In genomic region chr2:74392449-74392743, GRCh38 we compare ENCODE assay signal across 11 cellular contexts. TPM values are rescaled to one million over a fixed set of nuclear protein-coding genes. Genes with fewer than 3 reads are reported as not detected.
DNase-seq lines count a peak whose midpoint lies in the region; ATAC-seq and TF ChIP-seq lines count a peak whose summit lies in the region.
"Had no signal": no experiment of that assay in that cellular context is flagged by ENCODE, and none has a peak within 500 bp of the region (broad histone marks: within the 10 kb centered on the region; RNA-seq: fewer than 3 reads in every experiment).

No MANE protein-coding gene starts in this region.

- no peak overlapping the region for H3K4me2 ChIP-seq in mesendoderm (ENCODE audit: low read length)

- no peak overlapping the region for H4K5ac ChIP-seq in mesendoderm (ENCODE audit: low read length)

- H3K4me3 ChIP-seq in heart right ventricle (peak overlapping the region in 6 of 10 donors; percentile 86 to 98 (median 94)), right atrium auricular region (peak overlapping the region in 1 of 2 donors; percentile 83), mesendoderm (ENCODE audit: low read length) (no peak overlapping the region)

- H2AK5ac ChIP-seq in mesendoderm (ENCODE audit: low read length): no peak overlapping the region

- H3K4me1 Mint-ChIP-seq in activated naive CD8-positive, alpha-beta T cell treated with anti-CD3 and anti-CD28 coated beads, Interleukin-2, amount 10 ng/mL, durations not matched to agents 7 days and 5 days: peaks cover 4% of the 10 kb centered on the region
- H3K4me1 Mint-ChIP-seq in type B pancreatic cell (ENCODE audit: unreplicated experiment): peaks cover 10% of the 10 kb centered on the region

- peak overlapping the region; percentile 90 for H3K4me3 Mint-ChIP-seq in activated naive CD8-positive, alpha-beta T cell treated with anti-CD3 and anti-CD28 coated beads, Interleukin-2, amount 10 ng/mL, durations not matched to agents 7 days and 5 days
- peak overlapping the region; percentile 68 for H3K4me3 Mint-ChIP-seq in type B pancreatic cell

- no peak overlapping the region for H3K27ac Mint-ChIP-seq in activated naive CD8-positive, alpha-beta T cell treated with anti-CD3 and anti-CD28 coated beads, Interleukin-2, amount 10 ng/mL, durations not matched to agents 7 days and 5 days
- H3K27ac Mint-ChIP-seq in type B pancreatic cell: peak overlapping the region; percentile 99

- H3K9me3 ChIP-seq in heart right ventricle (no peaks in the 10 kb centered on the region), right atrium auricular region (no peaks in the 10 kb centered on the region)
- H3K9me3 ChIP-seq: gastroesophageal sphincter, HAP-1 had no signal

- no peaks in the 10 kb centered on the region for H3K27me3 ChIP-seq in heart right ventricle
- H3K27me3 ChIP-seq in right atrium auricular region: no peaks in the 10 kb centered on the region
- no peaks in the 10 kb centered on the region for H3K27me3 ChIP-seq in mesendoderm (ENCODE audit: insufficient read depth, low read length, poor library complexity)
- H3K27me3 ChIP-seq: gastroesophageal sphincter had no signal

- H2BK15ac ChIP-seq in mesendoderm (replicated peaks; ENCODE audit: low read depth): no peak overlapping the region

- H3K9me3 Mint-ChIP-seq in activated naive CD8-positive, alpha-beta T cell treated with anti-CD3 and anti-CD28 coated beads, Interleukin-2, amount 10 ng/mL, durations not matched to agents 7 days and 5 days: no peaks in the 10 kb centered on the region
- no peaks in the 10 kb centered on the region for H3K9me3 Mint-ChIP-seq in type B pancreatic cell

- H3K36me3 ChIP-seq in heart right ventricle (no peaks in the 10 kb centered on the region), right atrium auricular region (no peaks in the 10 kb centered on the region), mesendoderm (ENCODE audit: control insufficient read depth, insufficient read depth, low read length) (no peaks in the 10 kb centered on the region)
- H3K36me3 ChIP-seq: gastroesophageal sphincter, HAP-1 had no signal

- no peak overlapping the region for H2BK5ac ChIP-seq in mesendoderm (ENCODE audit: low read length)

- H4K8ac ChIP-seq in mesendoderm (ENCODE audit: low read depth, low read length): no peak overlapping the region

- intact Hi-C loops in heart right ventricle (cut with DNase I): loop anchor here in 7 of 10 donors (5.0 to 10.0 kb wide), 6 partner anchors 50 to 140 kb away; partner anchors contain the start of gene SLC4A5 (in 1 of the 7)

- DNase-seq in heart right ventricle (no peak), right atrium auricular region (ENCODE audit: low spot score) (no peak), mesendoderm (no peak), type B pancreatic cell (ENCODE audit: extremely low spot score, unreplicated experiment) (no peak), cerebellar nuclear complex (lab: John Stamatoyannopoulos, UW) (no peak), NCI-H526 treated with DMSO at 0.1 percent for 48 hours (lab: John Stamatoyannopoulos, UW) (no peak)
- DNase-seq in activated naive CD8-positive, alpha-beta T cell treated with anti-CD3 and anti-CD28 coated beads, Interleukin-2, amount 10 ng/mL, durations not matched to agents 7 days and 5 days: no peak
- no peak for DNase-seq in activated effector memory CD4-positive, alpha-beta T cell treated with Interleukin-2 at 50 U/mL for 16 hours

- ATAC-seq in heart right ventricle: no peak
- no peak for ATAC-seq in activated naive CD8-positive, alpha-beta T cell treated with anti-CD3 and anti-CD28 coated beads, Interleukin-2, amount 10 ng/mL, durations not matched to agents 7 days and 5 days (ENCODE audit: low read depth)

- H3K27ac ChIP-seq in heart right ventricle (peak overlapping the region in 5 of 10 donors; percentile 95 to 98 (median 97)), right atrium auricular region (peak overlapping the region in 1 of 2 donors; percentile 92), mesendoderm (ENCODE audit: low read depth, low read length) (no peak overlapping the region)

- no peaks in the 10 kb centered on the region for H3K36me3 Mint-ChIP-seq in activated naive CD8-positive, alpha-beta T cell treated with anti-CD3 and anti-CD28 coated beads, Interleukin-2, amount 10 ng/mL, durations not matched to agents 7 days and 5 days
- no peaks in the 10 kb centered on the region for H3K36me3 Mint-ChIP-seq in type B pancreatic cell

- TF ChIP-seq CTCF in heart right ventricle (IDR thresholded peaks at IDR 0.05) (no peak), right atrium auricular region (IDR thresholded peaks at IDR 0.05) (no peak), type B pancreatic cell (conservative IDR thresholded peaks at IDR 0.05) (no peak)

- H3K79me1 ChIP-seq in mesendoderm (ENCODE audit: low read length): peaks cover 18% of the 10 kb centered on the region

- H3K18ac ChIP-seq in mesendoderm (ENCODE audit: low read length): no peak overlapping the region

- H3K56ac ChIP-seq in mesendoderm (ENCODE audit: low read length): no peak overlapping the region

- H2BK120ac ChIP-seq in mesendoderm (ENCODE audit: low read depth, low read length): peak overlapping the region; percentile 35

- H3K9ac ChIP-seq in mesendoderm (ENCODE audit: low read length): no peak overlapping the region

- no peak overlapping the region for H3K23ac ChIP-seq in mesendoderm (ENCODE audit: low read length)

- POLR2A ChIA-PET in activated naive CD8-positive, alpha-beta T cell treated with anti-CD3 and anti-CD28 coated beads, Interleukin-2, amount 10 ng/mL, durations not matched to agents 7 days and 5 days (lab: Charles Lee): interaction anchor here (1.3 to 2.7 kb wide), 5 partner anchors 29 to 142 kb away, joined by 3 to 14 read pairs (median 6); partner anchors contain the start of genes C2orf81, WBP1 and WDR54

- H3K79me2 ChIP-seq in mesendoderm (ENCODE audit: control insufficient read depth, insufficient read depth, low read length): peaks cover 36% of the 10 kb centered on the region

- H3K4me1 ChIP-seq in heart right ventricle: peaks cover 5 to 41% (median 38%) of the 10 kb centered on the region in 9 donors
- peaks cover 0 to 43% of the 10 kb centered on the region in 2 donors for H3K4me1 ChIP-seq in right atrium auricular region
- H3K4me1 ChIP-seq in mesendoderm (ENCODE audit: control insufficient read depth, low read depth, low read length): peaks cover 3% of the 10 kb centered on the region

- H3K4ac ChIP-seq in mesendoderm (ENCODE audit: low read depth, low read length): no peak overlapping the region

- H3K27me3 Mint-ChIP-seq in activated naive CD8-positive, alpha-beta T cell treated with anti-CD3 and anti-CD28 coated beads, Interleukin-2, amount 10 ng/mL, durations not matched to agents 7 days and 5 days: peaks cover 5% of the 10 kb centered on the region
- no peaks in the 10 kb centered on the region for H3K27me3 Mint-ChIP-seq in type B pancreatic cell

- 69 to 72% methylated on average over 13 of the region's 13 CpGs for WGBS in heart right ventricle, 2 donors
- WGBS in mesendoderm (ENCODE audit: extremely low coverage, insufficient coverage, low lambda C conversion rate): no CpG with 5 or more reads among the region's 13 CpGs

RNA-seq across cellular contexts. Expression of gene DCTN1, which starts 12.3 kb away (rescaled TPM):
- total RNA-seq in heart right ventricle (100 to 1,000 TPM; 140 to 285 (median 195) TPM), right atrium auricular region (100 to 1,000 TPM in 1 of 2 donors, 10 to 100 TPM in 1; 86.5 to 102 TPM), type B pancreatic cell (ENCODE audit: low replicate concordance) (120 and 165 TPM in 2 replicates)
- 100 to 1,000 TPM; 123 to 168 TPM for polyA plus RNA-seq in heart right ventricle
- 100 to 1,000 TPM; 111 to 113 TPM for total RNA-seq in activated naive CD8-positive, alpha-beta T cell treated with anti-CD3 and anti-CD28 coated beads, Interleukin-2, amount 10 ng/mL, durations not matched to agents 7 days and 5 days
- polyA plus RNA-seq in mesendoderm (2013, experiment 1 of 2): 210 TPM
- 193 TPM for polyA plus RNA-seq in mesendoderm (2013, experiment 2 of 2)

RNA-seq across cellular contexts. Expression of gene C2orf81, which starts 29.0 kb away (rescaled TPM):
- total RNA-seq in heart right ventricle (1 to 10 TPM in 5 of 10 donors, under 1 TPM in 5; 0.52 to 1.7 (median 0.99) TPM), right atrium auricular region (1 to 10 TPM in 1 of 2 donors, under 1 TPM in 1; 0.94 to 1.0 TPM), type B pancreatic cell (ENCODE audit: low replicate concordance) (2.9 and 10.4 TPM in 2 replicates)
- polyA plus RNA-seq in heart right ventricle: 1 to 10 TPM; 1.2 to 1.3 TPM
- total RNA-seq in activated naive CD8-positive, alpha-beta T cell treated with anti-CD3 and anti-CD28 coated beads, Interleukin-2, amount 10 ng/mL, durations not matched to agents 7 days and 5 days: 1 to 10 TPM; 3.7 to 5.8 TPM
- 0.34 TPM for polyA plus RNA-seq in mesendoderm (2013, experiment 1 of 2)
- polyA plus RNA-seq in mesendoderm (2013, experiment 2 of 2): 0.56 TPM

RNA-seq across cellular contexts. Expression of gene WDR54, which starts 29.1 kb away (rescaled TPM):
- total RNA-seq in heart right ventricle (1 to 10 TPM; 1.1 to 6.7 (median 2.4) TPM), right atrium auricular region (1 to 10 TPM in 1 of 2 donors, under 1 TPM in 1; 0.67 to 7.5 TPM), type B pancreatic cell (ENCODE audit: low replicate concordance) (10.0 and 41.7 TPM in 2 replicates)
- polyA plus RNA-seq in heart right ventricle: 1 to 10 TPM; 2.9 to 8.7 TPM
- 10 to 100 TPM; 88.9 to 94.4 TPM for total RNA-seq in activated naive CD8-positive, alpha-beta T cell treated with anti-CD3 and anti-CD28 coated beads, Interleukin-2, amount 10 ng/mL, durations not matched to agents 7 days and 5 days
- 10.1 TPM for polyA plus RNA-seq in mesendoderm (2013, experiment 1 of 2)
- polyA plus RNA-seq in mesendoderm (2013, experiment 2 of 2): 9.9 TPM

RNA-seq across cellular contexts. Expression of gene SLC4A5, which starts 49.2 kb away (rescaled TPM):
- total RNA-seq in heart right ventricle: 1 to 10 TPM in 8 of 10 donors, under 1 TPM in 2; 0.82 to 4.6 (median 1.9) TPM
- polyA plus RNA-seq in heart right ventricle: 1 to 10 TPM in 1 of 2 donors, under 1 TPM in 1; 0.43 to 2.3 TPM
- total RNA-seq in right atrium auricular region: 1 to 10 TPM in 1 of 2 donors, under 1 TPM in 1; 0.28 to 1.3 TPM
- total RNA-seq in activated naive CD8-positive, alpha-beta T cell treated with anti-CD3 and anti-CD28 coated beads, Interleukin-2, amount 10 ng/mL, durations not matched to agents 7 days and 5 days: 1 to 10 TPM; 3.6 to 6.6 TPM
- 0.34 TPM for polyA plus RNA-seq in mesendoderm (2013, experiment 1 of 2)
- polyA plus RNA-seq in mesendoderm (2013, experiment 2 of 2): 0.21 TPM
- 1.5 and 6.4 TPM in 2 replicates for total RNA-seq in type B pancreatic cell (ENCODE audit: low replicate concordance)
- total RNA-seq: pulmonary artery endothelial cell had no signal

RNA-seq across cellular contexts. Expression of gene RTKN, which starts 49.3 kb away (rescaled TPM):
- 10 to 100 TPM in 8 of 10 donors, 1 to 10 TPM in 2; 9.3 to 23.4 (median 14.9) TPM for total RNA-seq in heart right ventricle
- polyA plus RNA-seq in heart right ventricle: 10 to 100 TPM; 25.5 to 33.9 TPM
- total RNA-seq in right atrium auricular region: 10 to 100 TPM; 10.4 to 15.3 TPM
- total RNA-seq in activated naive CD8-positive, alpha-beta T cell treated with anti-CD3 and anti-CD28 coated beads, Interleukin-2, amount 10 ng/mL, durations not matched to agents 7 days and 5 days: 1 to 10 TPM in 1 of 2 experiments, under 1 TPM in 1; 0.80 to 1.8 TPM
- 32.8 TPM for polyA plus RNA-seq in mesendoderm (2013, experiment 1 of 2)
- 32.7 TPM for polyA plus RNA-seq in mesendoderm (2013, experiment 2 of 2)
- 72.1 and 88.3 TPM in 2 replicates for total RNA-seq in type B pancreatic cell (ENCODE audit: low replicate concordance)
